13 cellular contexts compared by ENCODE assay signal in genomic region chr4:143372093-143372915, GRCh38. TPM values are rescaled to one million over a fixed set of nuclear protein-coding genes. Genes with fewer than 3 reads are reported as not detected.
DNase-seq lines count a peak whose midpoint lies in the region; ATAC-seq, FAIRE-seq and TF ChIP-seq lines count a peak whose summit lies in the region.
"Had no signal": no experiment of that assay in that cellular context is flagged by ENCODE, and none has a peak within 500 bp of the region (broad histone marks: within the 10 kb centered on the region; RNA-seq: fewer than 3 reads in every experiment).

No MANE protein-coding gene starts in this region.

- DNase-seq in gastrocnemius medialis (no peak), kidney (no peak)
- no peak for DNase-seq in activated CD4-positive, alpha-beta T cell treated with anti-CD3 and anti-CD28 coated beads, Interleukin-2, amount 10 ng/mL, durations not matched to agents 24 days and 14 days
- DNase-seq: NCI-H1105, occipital lobe, SIG-M5 had no signal

- in situ Hi-C loops in gastrocnemius medialis (cut with MboI; ENCODE audit: low sequenced_read_pairs in 4 of 4), result loop anchor here in 1 of 4 donors (10.0 kb wide), 1 partner anchor 142 kb away; the partner anchor contains the start of gene SMARCA5

- no peak for TF ChIP-seq POLR2A in gastrocnemius medialis (IDR thresholded peaks at IDR 0.05)

- no peaks in the 10 kb centered on the region for H3K27me3 ChIP-seq in gastrocnemius medialis

- intact Hi-C loops in gastrocnemius medialis (cut with DNase I; ENCODE audit: low total_unique reads), result no loop called here
- intact Hi-C loops in kidney (cut with DNase I), result no loop called here
- intact Hi-C loops in activated CD4-positive, alpha-beta T cell treated with anti-CD3 and anti-CD28 coated beads, Interleukin-2, amount 10 ng/mL, durations not matched to agents 24 days and 14 days (cut with micrococcal nuclease), result no loop called here

- peaks cover 9% of the 10 kb centered on the region for H3K9me3 Mint-ChIP-seq in activated CD4-positive, alpha-beta T cell treated with anti-CD3 and anti-CD28 coated beads, Interleukin-2, amount 10 ng/mL, durations not matched to agents 24 days and 14 days
- H3K9me3 Mint-ChIP-seq in activated T-helper 17 cell treated with anti-CD3 and anti-CD28 coated beads, Interleukin-2, amount 50 U/mL, for 72 hours, result peaks cover 4% of the 10 kb centered on the region

- H3K4me3 Mint-ChIP-seq in activated CD4-positive, alpha-beta T cell treated with anti-CD3 and anti-CD28 coated beads, Interleukin-2, amount 10 ng/mL, durations not matched to agents 24 days and 14 days, result no peak overlapping the region
- H3K4me3 Mint-ChIP-seq in activated T-helper 17 cell treated with anti-CD3 and anti-CD28 coated beads, Interleukin-2, amount 50 U/mL, for 72 hours, result no peak overlapping the region

- H3K4me1 Mint-ChIP-seq in activated CD4-positive, alpha-beta T cell treated with anti-CD3 and anti-CD28 coated beads, Interleukin-2, amount 10 ng/mL, durations not matched to agents 24 days and 14 days, result no peaks in the 10 kb centered on the region
- no peaks in the 10 kb centered on the region for H3K4me1 Mint-ChIP-seq in activated T-helper 17 cell treated with anti-CD3 and anti-CD28 coated beads, Interleukin-2, amount 50 U/mL, for 72 hours

- no peak overlapping the region for H3K4me3 ChIP-seq in gastrocnemius medialis
- no peak overlapping the region for H3K4me3 ChIP-seq in kidney (ENCODE audit: low read length in 2 of 2)

- H3K4me1 ChIP-seq in gastrocnemius medialis (peaks cover 72 to 73% of the 10 kb centered on the region in 2 donors), kidney (ENCODE audit: control insufficient read depth in 1 of 2, insufficient read depth in 1 of 2, low read depth in 1 of 2, low read length in 2 of 2) (peaks cover 3 to 25% of the 10 kb centered on the region in 2 donors)

- ATAC-seq in GM19023 (IDR thresholded peaks at IDR 0.05; ENCODE audit: unreplicated experiment), result peak; percentile 79
- ATAC-seq in GM21825 (IDR thresholded peaks at IDR 0.05; ENCODE audit: unreplicated experiment), result peak; percentile 66
- peak; percentile 76 for ATAC-seq in HG03378 (IDR thresholded peaks at IDR 0.05; ENCODE audit: unreplicated experiment)
- no peak for ATAC-seq in gastrocnemius medialis
- ATAC-seq in activated T-helper 17 cell treated with anti-CD3 and anti-CD28 coated beads, Interleukin-2, amount 50 U/mL, for 72 hours (replicated peaks), result no peak
- ATAC-seq: HCT116 had no signal

- TF ChIP-seq CTCF in gastrocnemius medialis (IDR thresholded peaks at IDR 0.05 in 4 of 5, conservative IDR thresholded peaks at IDR 0.05 in 1 of 5) (no peak), kidney (IDR thresholded peaks at IDR 0.05; ENCODE audit: borderline replicate concordance, extremely low read depth, insufficient read depth) (no peak)

- H3K9me3 ChIP-seq in gastrocnemius medialis (no peaks in the 10 kb centered on the region), kidney (ENCODE audit: control insufficient read depth in 1 of 2, low read length in 2 of 2) (peaks cover 0 to 4% of the 10 kb centered on the region in 2 donors)

- H3K27me3 Mint-ChIP-seq in activated CD4-positive, alpha-beta T cell treated with anti-CD3 and anti-CD28 coated beads, Interleukin-2, amount 10 ng/mL, durations not matched to agents 24 days and 14 days, result peaks cover 5% of the 10 kb centered on the region
- peaks cover 11% of the 10 kb centered on the region for H3K27me3 Mint-ChIP-seq in activated T-helper 17 cell treated with anti-CD3 and anti-CD28 coated beads, Interleukin-2, amount 50 U/mL, for 72 hours

- no peaks in the 10 kb centered on the region for H3K36me3 ChIP-seq in gastrocnemius medialis
- no peaks in the 10 kb centered on the region for H3K36me3 ChIP-seq in kidney (ENCODE audit: control insufficient read depth in 1 of 2, insufficient read depth in 2 of 2, low read length in 2 of 2)

- no peak for FAIRE-seq in kidney (lab: Jason Lieb, UNC)
- FAIRE-seq: astrocyte, islet of Langerhans had no signal

- no peaks in the 10 kb centered on the region for H3K36me3 Mint-ChIP-seq in activated CD4-positive, alpha-beta T cell treated with anti-CD3 and anti-CD28 coated beads, Interleukin-2, amount 10 ng/mL, durations not matched to agents 24 days and 14 days (ENCODE audit: low read depth)
- H3K36me3 Mint-ChIP-seq in activated T-helper 17 cell treated with anti-CD3 and anti-CD28 coated beads, Interleukin-2, amount 50 U/mL, for 72 hours (ENCODE audit: low read depth), result no peaks in the 10 kb centered on the region

- H3K27ac Mint-ChIP-seq in activated CD4-positive, alpha-beta T cell treated with anti-CD3 and anti-CD28 coated beads, Interleukin-2, amount 10 ng/mL, durations not matched to agents 24 days and 14 days, result no peak overlapping the region
- no peak overlapping the region for H3K27ac Mint-ChIP-seq in activated T-helper 17 cell treated with anti-CD3 and anti-CD28 coated beads, Interleukin-2, amount 50 U/mL, for 72 hours

- H3K27ac ChIP-seq in gastrocnemius medialis (peak overlapping the region; percentile 12 to 57 (median 50)), kidney (ENCODE audit: low read depth in 2 of 2, low read length in 2 of 2) (no peak overlapping the region)

- no peak overlapping the region for H3K9ac ChIP-seq in kidney (ENCODE audit: low read length in 2 of 2)

RNA-seq across cellular contexts. Expression of gene GAB1, which starts 35.6 kb away (rescaled TPM):
- total RNA-seq in gastrocnemius medialis (10 to 100 TPM; 11.4 to 27.9 (median 26.6) TPM), kidney (38.0 TPM)
- polyA plus RNA-seq in kidney (ENCODE audit: insufficient read depth, low read depth, low replicate concordance), result 3.6 TPM
- total RNA-seq in activated CD4-positive, alpha-beta T cell treated with anti-CD3 and anti-CD28 coated beads, Interleukin-2, amount 10 ng/mL, durations not matched to agents 24 days and 14 days, result 0.65 and 0.76 TPM in 2 replicates
- total RNA-seq in activated T-helper 17 cell treated with anti-CD3 and anti-CD28 coated beads, Interleukin-2, amount 50 U/mL, for 72 hours, result under 1 TPM; 0.32 to 0.48 TPM

Comparison
In these comparisons a context has a peak if more than half of its experiments do, and no peak if none do; other contexts are left out.
1. ATAC-seq: peak in GM19023 (single experiment), GM21825 (single experiment) and HG03378 (single experiment); none in gastrocnemius medialis (0 of 2) and activated T-helper 17 cell treated with anti-CD3 and anti-CD28 coated beads, Interleukin-2, amount 50 U/mL, for 72 hours (single experiment).
2. H3K27ac ChIP-seq: peak in gastrocnemius medialis (4 of 4); none in kidney (0 of 2).